22 cellular contexts compared by ENCODE assay signal in genomic region chr15:42854576-42854975, GRCh38.
A peak's percentile ranks its signal among the peaks of the same experiment; 100 is the strongest.
DNase-seq lines count a peak whose midpoint lies in the region; ATAC-seq and TF ChIP-seq lines count a peak whose summit lies in the region.
"Had no signal": no experiment of that assay in that cellular context is flagged by ENCODE, and none has a peak within 500 bp of the region (broad histone marks: within the 10 kb centered on the region; RNA-seq: fewer than 3 reads in every experiment).

No MANE protein-coding gene starts in this region.

- TF ChIP-seq RAD21 in IMR-90 (IDR thresholded peaks at IDR 0.05; ENCODE audit: low read length): no peak

- H3K56ac ChIP-seq in IMR-90 (ENCODE audit: extremely low read depth, insufficient read depth, low read length): no peak overlapping the region

- H3K9me3 ChIP-seq in IMR-90 (ENCODE audit: control insufficient read depth, insufficient read depth, low read length) (no peaks in the 10 kb centered on the region), adipocyte (ENCODE audit: control insufficient read depth, low read length) (no peaks in the 10 kb centered on the region), transverse colon (no peaks in the 10 kb centered on the region)
- H3K9me3 ChIP-seq: BE2C had no signal

- CTCF ChIA-PET in IMR-90 (lab: Yijun Ruan, JAX): no interaction called here

- 0 out of 2 replicates have a peak, but pooled peaks have one; percentile 40 for ATAC-seq in IMR-90 (ENCODE audit: low read depth)
- no peak for ATAC-seq in HG03045 (IDR thresholded peaks at IDR 0.05; ENCODE audit: unreplicated experiment)
- ATAC-seq in GM21515 (IDR thresholded peaks at IDR 0.05; ENCODE audit: unreplicated experiment): no peak
- ATAC-seq: GM12878 had no signal

- no peaks in the 10 kb centered on the region for H4K20me1 ChIP-seq in IMR-90 (ENCODE audit: insufficient read depth, low read length)
- H4K20me1 ChIP-seq: BLaER1 had no signal

- POLR2A ChIA-PET in IMR-90 (lab: Charles Lee; ENCODE audit: unreplicated experiment): no interaction called here

- DNase-seq in IMR-90: peak; percentile 3
- DNase-seq in adipocyte (ENCODE audit: low read depth): peak; percentile 16
- no peak for DNase-seq in transverse colon
- DNase-seq: 8988T; ACHN; BE2C; C1 segment of cervical spinal cord; CD4-positive, alpha-beta memory T cell; CD4-positive, CD25-positive, alpha-beta regulatory T cell; CD8-positive, alpha-beta memory T cell; COR-L47; DMS 273 treated with DMSO at 0.1 percent for 48 hours; DMS153; DMS53; DMS79; DND-41; EL; GDM1 had no signal

- no CpG with 5 or more reads among the region's 3 CpGs for WGBS in IMR-90 (ENCODE audit: extremely low coverage in 2 of 2, insufficient read length in 1 of 2), 2 experiments
- 96 to 100% methylated on average over 3 of the region's 3 CpGs for WGBS in transverse colon (ENCODE audit: low coverage in 1 of 2), 2 donors

- no peak overlapping the region for H2BK120ac ChIP-seq in IMR-90 (ENCODE audit: low read depth, low read length)

- H3K18ac ChIP-seq in IMR-90 (ENCODE audit: low read depth, low read length): no peak overlapping the region

- dilution Hi-C loops in IMR-90 (cut with HindIII; ENCODE audit: low sequenced_read_pairs, unreplicated experiment): no loop called here

- H3K27ac ChIP-seq in IMR-90 (ENCODE audit: insufficient read depth, low read length): no peak overlapping the region
- no peak overlapping the region for H3K27ac ChIP-seq in transverse colon
- H3K27ac ChIP-seq: BLaER1 had no signal

- H2AK9ac ChIP-seq in IMR-90 (replicated peaks; ENCODE audit: low read depth, low read length, poor library complexity): no peak overlapping the region

- no peak overlapping the region for H3K23ac ChIP-seq in IMR-90 (ENCODE audit: low read depth, low read length)

- H3K4me1 ChIP-seq in IMR-90 (ENCODE audit: control insufficient read depth, insufficient read depth, low read length) (no peaks in the 10 kb centered on the region), adipocyte (ENCODE audit: control insufficient read depth, insufficient read depth, low read length) (peaks cover 4% of the 10 kb centered on the region), transverse colon (peaks cover 0 to 8% (median 0%) of the 10 kb centered on the region in 4 donors)
- H3K4me1 ChIP-seq: BE2C, BLaER1 had no signal

- no peak overlapping the region for H4K91ac ChIP-seq in IMR-90 (ENCODE audit: insufficient read depth, low read depth, low read length)

- H3K27me3 ChIP-seq in IMR-90 (ENCODE audit: control insufficient read depth, insufficient read depth, low read length): no peaks in the 10 kb centered on the region
- no peaks in the 10 kb centered on the region for H3K27me3 ChIP-seq in adipocyte (replicated peaks; ENCODE audit: control insufficient read depth, insufficient read depth, low read length)
- H3K27me3 ChIP-seq in transverse colon: no peaks in the 10 kb centered on the region
- H3K27me3 ChIP-seq: BE2C, BLaER1 had no signal

- H3K9me1 ChIP-seq in IMR-90 (ENCODE audit: insufficient read depth, low read length): no peaks in the 10 kb centered on the region

- no TSS peak for BruUV-seq in IMR-90 (replicated peaks; lab: Mats Ljungman, UMichigan)

- peaks cover 4 to 11% of the 10 kb centered on the region in 2 experiments; a peak in 2 of 4 replicates for H3K79me1 ChIP-seq in IMR-90 (ENCODE audit: low read depth in 1 of 2, low read length in 2 of 2)

- TF ChIP-seq EP300 in transverse colon (IDR thresholded peaks at IDR 0.05; ENCODE audit: low read depth): no peak

- no peak overlapping the region for H4K5ac ChIP-seq in IMR-90 (ENCODE audit: low read depth, low read length)

- H3K14ac ChIP-seq in IMR-90 (replicated peaks; ENCODE audit: low read depth, low read length): no peak overlapping the region

- H3K4me3 ChIP-seq in IMR-90 (ENCODE audit: insufficient read depth, low read depth, low read length) (no peak overlapping the region), adipocyte (ENCODE audit: low read length) (no peak overlapping the region), transverse colon (no peak overlapping the region)
- H3K4me3 ChIP-seq: BLaER1, GM12878 had no signal

- H4K8ac ChIP-seq in IMR-90 (ENCODE audit: low read depth in 2 of 2, low read length in 2 of 2): no peak overlapping the region

- TF ChIP-seq CTCF in IMR-90 (conservative IDR thresholded peaks at IDR 0.05; ENCODE audit: low read depth, low read length) (no peak), transverse colon (IDR thresholded peaks at IDR 0.05) (no peak)

- in situ Hi-C loops in IMR-90 (cut with MboI; ENCODE audit: low sequenced_read_pairs): no loop called here
- in situ Hi-C loops in transverse colon (cut with MboI; ENCODE audit: low pct_ligation_motif_present in 1 of 4, low pct_unique_long_range_greater_than_20kb in 1 of 4, low sequenced_read_pairs in 3 of 4): no loop called here

- H3K4ac ChIP-seq in IMR-90 (ENCODE audit: low read depth, low read length): no peak overlapping the region

- H2AK5ac ChIP-seq in IMR-90 (ENCODE audit: low read depth, low read length): no peak overlapping the region

- H3K36me3 ChIP-seq in IMR-90 (ENCODE audit: control insufficient read depth, insufficient read depth, low read length) (no peaks in the 10 kb centered on the region; the same call in 1 of the 2 replicates), adipocyte (ENCODE audit: control insufficient read depth, insufficient read depth, low read length, severe bottlenecking) (no peaks in the 10 kb centered on the region), transverse colon (peaks cover 0 to 8% (median 0%) of the 10 kb centered on the region in 4 donors)

- intact Hi-C loops in IMR-90 (cut with micrococcal nuclease): no loop called here
- intact Hi-C loops in transverse colon (cut with DNase I; ENCODE audit: low total_unique reads): no loop called here

- H3K9ac ChIP-seq in IMR-90 (ENCODE audit: low read depth, low read length) (no peak overlapping the region), adipocyte (ENCODE audit: low read length) (no peak overlapping the region)
- H3K9ac ChIP-seq: BLaER1 had no signal

- H2AFZ ChIP-seq in IMR-90 (replicated peaks; ENCODE audit: low read length, poor library complexity): no peak overlapping the region

- H2BK15ac ChIP-seq in IMR-90 (ENCODE audit: low read depth, low read length): no peak overlapping the region

- H3K4me2 ChIP-seq in IMR-90 (ENCODE audit: low read depth, low read length): no peak overlapping the region
- H3K4me2 ChIP-seq: BLaER1 had no signal

- no peak overlapping the region for H2BK5ac ChIP-seq in IMR-90 (ENCODE audit: low read depth, low read length, poor library complexity, severe bottlenecking)

- H2BK20ac ChIP-seq in IMR-90 (ENCODE audit: low read depth, low read length): no peak overlapping the region

- no peak for TF ChIP-seq POLR2A in IMR-90 (IDR thresholded peaks at IDR 0.05; ENCODE audit: low read depth, low read length)
- TF ChIP-seq POLR2A in transverse colon (IDR thresholded peaks at IDR 0.05): no peak

TF ChIP-seq in IMR-90, 13 proteins besides CTCF, POLR2A, EP300 and RAD21:
- TF ChIP-seq FOS (IDR thresholded peaks at IDR 0.05; ENCODE audit: low read depth, low read length) (no peak), SMC3 (IDR thresholded peaks at IDR 0.05; ENCODE audit: low read depth, low read length) (no peak), ELK1 (IDR thresholded peaks at IDR 0.05; ENCODE audit: borderline replicate concordance, low read depth, low read length) (no peak), RFX5 (IDR thresholded peaks at IDR 0.05; ENCODE audit: low read depth, low read length) (no peak), MAZ (IDR thresholded peaks at IDR 0.05; ENCODE audit: borderline replicate concordance, low read depth, low read length) (no peak), MAFK (IDR thresholded peaks at IDR 0.05; ENCODE audit: low read depth, low read length) (no peak), USF2 (IDR thresholded peaks at IDR 0.05; ENCODE audit: low read depth, low read length) (no peak)
TF ChIP-seq in IMR-90: peak in this region for 0.
